Comparison of ENCODE assay signal across 18 cellular contexts in the genomic region with DNA sequence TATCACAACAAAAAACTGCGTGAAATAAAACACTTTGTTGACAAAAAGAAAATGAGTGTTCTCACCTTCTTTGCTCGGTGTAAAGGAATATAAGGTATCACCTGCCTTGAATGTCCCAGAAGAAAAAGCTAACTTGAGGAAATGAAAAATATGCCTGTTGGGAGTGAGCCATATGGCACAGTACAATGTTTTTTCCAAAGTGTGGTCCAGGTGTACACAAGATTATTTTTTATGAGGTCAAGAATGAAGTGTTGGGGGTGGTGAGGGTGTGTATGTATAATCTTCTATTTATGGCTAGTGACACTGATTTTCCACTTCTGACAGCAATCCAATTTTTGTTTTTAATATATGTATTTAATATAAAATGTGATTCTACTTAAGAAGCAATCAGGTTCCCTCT.
DNase-seq lines count a peak whose midpoint lies in the region; ATAC-seq and TF ChIP-seq lines count a peak whose summit lies in the region.
"Had no signal": no experiment of that assay in that cellular context is flagged by ENCODE, and none has a peak within 500 bp of the region (broad histone marks: within the 10 kb centered on the region; RNA-seq: fewer than 3 reads in every experiment).

No MANE protein-coding gene starts in this region.

- TF ChIP-seq CTCF in VCaP (conservative IDR thresholded peaks at IDR 0.05): no peak
- TF ChIP-seq CTCF in mucosa of descending colon (IDR thresholded peaks at IDR 0.05): no peak

- no peak overlapping the region for H3K4me3 ChIP-seq in mucosa of descending colon
- H3K4me3 ChIP-seq: BLaER1, GM23338, HAP-1 had no signal

- intact Hi-C loops in mucosa of descending colon (cut with DNase I, micrococcal nuclease): no loop called here

- H3K36me3 ChIP-seq in mucosa of descending colon (ENCODE audit: low read depth): no peaks in the 10 kb centered on the region

- H3K27ac ChIP-seq in VCaP: peak overlapping the region; percentile 14; the same call in 1 of the 2 replicates
- H3K27ac ChIP-seq: 22Rv1, BLaER1, C4-2B had no signal

- no peaks in the 10 kb centered on the region for H3K4me1 ChIP-seq in mucosa of descending colon (ENCODE audit: low read depth)
- H3K4me1 ChIP-seq: BLaER1, Caco-2, HAP-1 had no signal

- no peaks in the 10 kb centered on the region for H3K9me3 ChIP-seq in mucosa of descending colon
- H3K9me3 ChIP-seq: Caco-2, HAP-1 had no signal

- peak; percentile 70 for ATAC-seq in mucosa of descending colon
- ATAC-seq: CD8-positive, alpha-beta T cell; GM23338 had no signal

- DNase-seq in NCI-H2171 treated with DMSO at 0.1 percent for 48 hours (lab: John Stamatoyannopoulos, UW): peak; percentile 60
- no peak for DNase-seq in NCI-H2171 (lab: John Stamatoyannopoulos, UW)
- peak in 1 of 3 donors; percentile 5 for DNase-seq in mucosa of descending colon
- DNase-seq in activated naive CD4-positive, alpha-beta T cell treated with anti-CD3 and anti-CD28 coated beads, Interleukin-2, amount 50 U/mL, for 16 hours: no peak
- DNase-seq in activated CD4-positive, alpha-beta T cell treated with anti-CD3 and anti-CD28 coated beads, Interleukin-2, amount 50 U/mL, for 1 hour: no peak
- no peak for DNase-seq in GOT3 (lab: John Stamatoyannopoulos, UW)
- DNase-seq: Caco-2; CD4-positive, CD25-positive, alpha-beta regulatory T cell; CD8-positive, alpha-beta T cell; DMS153; DND-41; HFFc6 had no signal
